In the genomic region with DNA sequence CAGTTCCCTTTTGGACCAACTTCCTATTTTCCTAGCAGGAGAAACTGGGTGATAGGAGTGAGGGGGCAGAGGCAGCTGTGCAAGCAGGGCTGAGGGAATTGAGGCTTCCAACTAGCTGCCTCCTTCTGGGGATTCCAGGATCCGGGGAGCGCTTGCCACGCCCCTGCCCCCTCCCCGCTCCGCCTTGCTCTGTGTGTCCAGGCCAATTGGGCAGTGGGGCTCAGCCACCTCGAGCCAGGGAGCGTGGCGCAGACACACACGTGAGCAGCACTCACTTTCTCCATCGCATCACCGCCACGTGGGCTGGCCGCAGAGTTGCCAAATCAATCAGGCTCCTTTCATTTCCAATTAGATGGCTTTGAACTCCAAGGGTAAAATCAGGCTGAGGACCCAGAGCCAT, we compare ENCODE assay signal across 22 cellular contexts.
DNase-seq lines count a peak whose midpoint lies in the region; ATAC-seq and TF ChIP-seq lines count a peak whose summit lies in the region.
"Had no signal": no experiment of that assay in that cellular context is flagged by ENCODE, and none has a peak within 500 bp of the region (broad histone marks: within the 10 kb centered on the region; RNA-seq: fewer than 3 reads in every experiment).

No MANE protein-coding gene starts in this region.

- no peak overlapping the region for H3K27ac Mint-ChIP-seq in MCF 10A (ENCODE audit: low read depth, unreplicated experiment)
- H3K27ac Mint-ChIP-seq in dendritic cell treated with granulocyte-macrophage colony-stimulating factor and Interleukin-4, amounts not matched to agents 40 ng/mL and 50 ng/mL, for 4 days, result peak overlapping the region; percentile 25
- H3K27ac Mint-ChIP-seq in activated T-cell treated with anti-CD3 and anti-CD28 coated beads, Interleukin-2, amount 50 U/mL, for 72 hours, result no peak overlapping the region
- H3K27ac Mint-ChIP-seq: CD8-positive, alpha-beta T cell; H9 had no signal

- H3K36me3 ChIP-seq in breast epithelium (no peaks in the 10 kb centered on the region), lower lobe of right lung (no peaks in the 10 kb centered on the region), vagina (no peaks in the 10 kb centered on the region)
- H3K36me3 ChIP-seq: BE2C, Peyer's patch had no signal

- POLR2A ChIA-PET in MCF 10A (lab: Yijun Ruan, JAX), result no interaction called here

- no TSS peak for BruUV-seq in MCF 10A (replicated peaks; lab: Mats Ljungman, UMichigan)

- ATAC-seq in lower lobe of right lung, result no peak
- no peak for ATAC-seq in activated T-cell treated with anti-CD3 and anti-CD28 coated beads, Interleukin-2, amount 50 U/mL, for 72 hours (replicated peaks in 1 of 2)
- ATAC-seq: CD8-positive, alpha-beta T cell had no signal

- peaks cover 8% of the 10 kb centered on the region for H3K4me1 Mint-ChIP-seq in MCF 10A (ENCODE audit: insufficient read depth, unreplicated experiment)
- peaks cover 40% of the 10 kb centered on the region for H3K4me1 Mint-ChIP-seq in dendritic cell treated with granulocyte-macrophage colony-stimulating factor and Interleukin-4, amounts not matched to agents 40 ng/mL and 50 ng/mL, for 4 days (ENCODE audit: low read depth)
- peaks cover 23% of the 10 kb centered on the region for H3K4me1 Mint-ChIP-seq in activated T-cell treated with anti-CD3 and anti-CD28 coated beads, Interleukin-2, amount 50 U/mL, for 72 hours (ENCODE audit: low read depth)

- no peaks in the 10 kb centered on the region for H3K36me3 Mint-ChIP-seq in MCF 10A (ENCODE audit: insufficient read depth, unreplicated experiment)
- no peaks in the 10 kb centered on the region for H3K36me3 Mint-ChIP-seq in dendritic cell treated with granulocyte-macrophage colony-stimulating factor and Interleukin-4, amounts not matched to agents 40 ng/mL and 50 ng/mL, for 4 days (ENCODE audit: low read depth)
- no peaks in the 10 kb centered on the region for H3K36me3 Mint-ChIP-seq in activated T-cell treated with anti-CD3 and anti-CD28 coated beads, Interleukin-2, amount 50 U/mL, for 72 hours (ENCODE audit: insufficient read depth in 2 of 2)
- H3K36me3 Mint-ChIP-seq: CD8-positive, alpha-beta T cell had no signal

- H3K4me3 Mint-ChIP-seq in MCF 10A (ENCODE audit: unreplicated experiment), result no peak overlapping the region
- H3K4me3 Mint-ChIP-seq in dendritic cell treated with granulocyte-macrophage colony-stimulating factor and Interleukin-4, amounts not matched to agents 40 ng/mL and 50 ng/mL, for 4 days, result no peak overlapping the region
- no peak overlapping the region for H3K4me3 Mint-ChIP-seq in activated T-cell treated with anti-CD3 and anti-CD28 coated beads, Interleukin-2, amount 50 U/mL, for 72 hours
- H3K4me3 Mint-ChIP-seq: CD8-positive, alpha-beta T cell; H9; HFFc6 had no signal

- H3K9me3 ChIP-seq in breast epithelium, result no peaks in the 10 kb centered on the region
- H3K9me3 ChIP-seq in lower lobe of right lung, result no peaks in the 10 kb centered on the region
- H3K9me3 ChIP-seq in vagina, result no peaks in the 10 kb centered on the region
- H3K9me3 ChIP-seq: BE2C, Peyer's patch had no signal

- TF ChIP-seq CTCF in breast epithelium (IDR thresholded peaks at IDR 0.05), result peak in 1 of 3 donors; percentile 15
- TF ChIP-seq CTCF in MCF 10A (IDR thresholded peaks at IDR 0.05; ENCODE audit: unreplicated experiment), result no peak
- no peak for TF ChIP-seq CTCF in lower lobe of right lung (IDR thresholded peaks at IDR 0.05)
- TF ChIP-seq CTCF in vagina (IDR thresholded peaks at IDR 0.05), result no peak

- TF ChIP-seq POLR2A in breast epithelium (IDR thresholded peaks at IDR 0.05) (no peak), vagina (IDR thresholded peaks at IDR 0.05) (no peak)

- H3K27me3 ChIP-seq in breast epithelium, result no peaks in the 10 kb centered on the region
- no peaks in the 10 kb centered on the region for H3K27me3 ChIP-seq in lower lobe of right lung (ENCODE audit: low read depth)
- no peaks in the 10 kb centered on the region for H3K27me3 ChIP-seq in vagina
- H3K27me3 ChIP-seq: BE2C, Peyer's patch had no signal

- intact Hi-C loops in breast epithelium (cut with DNase I; ENCODE audit: low total_unique reads) (loop anchor here (10.0 kb wide), 1 partner anchor 77 kb away; no protein-coding TSS in a partner anchor), MCF 10A (cut with micrococcal nuclease) (no loop called here), lower lobe of right lung (cut with DNase I) (loop anchor here (10.0 kb wide), 1 partner anchor 67 kb away; no protein-coding TSS in a partner anchor), vagina (cut with DNase I) (no loop called here)
- intact Hi-C loops in dendritic cell treated with granulocyte-macrophage colony-stimulating factor and Interleukin-4, amounts not matched to agents 40 ng/mL and 50 ng/mL, for 4 days (cut with micrococcal nuclease), result no loop called here

- CTCF ChIA-PET in MCF 10A (lab: Yijun Ruan, JAX), result interaction anchor here (0.7 kb wide), 1 partner anchor 29 kb away, joined by 4 read pairs; no protein-coding TSS in a partner anchor

- DNase-seq in breast epithelium (ENCODE audit: low spot score in 2 of 2) (no peak), MCF 10A (ENCODE audit: unreplicated experiment) (no peak), lower lobe of right lung (peak; percentile 70), vagina (ENCODE audit: extremely low spot score in 2 of 2) (no peak), OCI-M2 (lab: John Stamatoyannopoulos, UW; ENCODE audit: unreplicated experiment) (no peak), NCI-H187 (lab: John Stamatoyannopoulos, UW) (no peak)
- no peak for DNase-seq in activated T-cell treated with anti-CD3 and anti-CD28 coated beads, Interleukin-2, amount 50 U/mL, for 72 hours
- DNase-seq: 8988T; BE2C; CD8-positive, alpha-beta T cell; H9; HFFc6; Kasumi-1; MM.1S; NCI-H1048; NCI-H1436; NCI-H2029; NCI-H226; NCI-H510A treated with DMSO at 0.1 percent for 48 hours; NCI-H82; Peyer's patch had no signal

- H3K9me3 Mint-ChIP-seq in MCF 10A (ENCODE audit: unreplicated experiment), result no peaks in the 10 kb centered on the region
- no peaks in the 10 kb centered on the region for H3K9me3 Mint-ChIP-seq in dendritic cell treated with granulocyte-macrophage colony-stimulating factor and Interleukin-4, amounts not matched to agents 40 ng/mL and 50 ng/mL, for 4 days
- H3K9me3 Mint-ChIP-seq in activated T-cell treated with anti-CD3 and anti-CD28 coated beads, Interleukin-2, amount 50 U/mL, for 72 hours, result no peaks in the 10 kb centered on the region
- H3K9me3 Mint-ChIP-seq: CD8-positive, alpha-beta T cell; H9; HFFc6 had no signal

- H3K27me3 Mint-ChIP-seq in MCF 10A (ENCODE audit: insufficient read depth, unreplicated experiment), result no peaks in the 10 kb centered on the region
- H3K27me3 Mint-ChIP-seq in dendritic cell treated with granulocyte-macrophage colony-stimulating factor and Interleukin-4, amounts not matched to agents 40 ng/mL and 50 ng/mL, for 4 days, result peaks cover 13% of the 10 kb centered on the region
- H3K27me3 Mint-ChIP-seq in activated T-cell treated with anti-CD3 and anti-CD28 coated beads, Interleukin-2, amount 50 U/mL, for 72 hours (ENCODE audit: low read depth), result no peaks in the 10 kb centered on the region

- H3K27ac ChIP-seq in breast epithelium, result peak overlapping the region; percentile 52 to 98
- no peak overlapping the region for H3K27ac ChIP-seq in lower lobe of right lung
- H3K27ac ChIP-seq in vagina, result peak overlapping the region; percentile 94
- H3K27ac ChIP-seq: Peyer's patch had no signal

- no peak overlapping the region for H3K4me3 ChIP-seq in breast epithelium
- no peak overlapping the region for H3K4me3 ChIP-seq in lower lobe of right lung
- no peak overlapping the region for H3K4me3 ChIP-seq in vagina
- H3K4me3 ChIP-seq: Peyer's patch had no signal

- peaks cover 0 to 7% of the 10 kb centered on the region in 2 donors for H3K4me1 ChIP-seq in breast epithelium
- peaks cover 35% of the 10 kb centered on the region for H3K4me1 ChIP-seq in lower lobe of right lung
- H3K4me1 ChIP-seq in vagina, result peaks cover 54% of the 10 kb centered on the region

Comparison
In these comparisons a context has a peak if more than half of its experiments do, and no peak if none do; other contexts are left out.
1. intact Hi-C loops: an anchor here in breast epithelium (10.0 kb wide) and lower lobe of right lung (10.0 kb wide); none called in MCF 10A, dendritic cell treated with granulocyte-macrophage colony-stimulating factor and Interleukin-4, amounts not matched to agents 40 ng/mL and 50 ng/mL, for 4 days and vagina.